1 cellular context compared by ENCODE assay signal in genomic region chr5:43540746-43541145, GRCh38.
TF ChIP-seq lines count a peak whose summit lies in the region.

No MANE protein-coding gene starts in this region.

TF ChIP-seq in K562, 482 proteins besides CTCF, POLR2A, EP300 and RAD21:
- peak; percentile 37 for TF ChIP-seq NFIX (CRISPR knock-in tag; IDR thresholded peaks at IDR 0.05; ENCODE audit: low read depth)
- TF ChIP-seq NFIC (IDR thresholded peaks at IDR 0.05) = peak; percentile 73
- TF ChIP-seq ATF3 (IDR thresholded peaks at IDR 0.05) = no peak
- TF ChIP-seq ATF3 (CRISPR knock-in tag; conservative IDR thresholded peaks at IDR 0.05) = no peak
TF ChIP-seq in K562: peak in this region for 2.
